Comparison of ENCODE assay signal across 10 cellular contexts in the genomic region with DNA sequence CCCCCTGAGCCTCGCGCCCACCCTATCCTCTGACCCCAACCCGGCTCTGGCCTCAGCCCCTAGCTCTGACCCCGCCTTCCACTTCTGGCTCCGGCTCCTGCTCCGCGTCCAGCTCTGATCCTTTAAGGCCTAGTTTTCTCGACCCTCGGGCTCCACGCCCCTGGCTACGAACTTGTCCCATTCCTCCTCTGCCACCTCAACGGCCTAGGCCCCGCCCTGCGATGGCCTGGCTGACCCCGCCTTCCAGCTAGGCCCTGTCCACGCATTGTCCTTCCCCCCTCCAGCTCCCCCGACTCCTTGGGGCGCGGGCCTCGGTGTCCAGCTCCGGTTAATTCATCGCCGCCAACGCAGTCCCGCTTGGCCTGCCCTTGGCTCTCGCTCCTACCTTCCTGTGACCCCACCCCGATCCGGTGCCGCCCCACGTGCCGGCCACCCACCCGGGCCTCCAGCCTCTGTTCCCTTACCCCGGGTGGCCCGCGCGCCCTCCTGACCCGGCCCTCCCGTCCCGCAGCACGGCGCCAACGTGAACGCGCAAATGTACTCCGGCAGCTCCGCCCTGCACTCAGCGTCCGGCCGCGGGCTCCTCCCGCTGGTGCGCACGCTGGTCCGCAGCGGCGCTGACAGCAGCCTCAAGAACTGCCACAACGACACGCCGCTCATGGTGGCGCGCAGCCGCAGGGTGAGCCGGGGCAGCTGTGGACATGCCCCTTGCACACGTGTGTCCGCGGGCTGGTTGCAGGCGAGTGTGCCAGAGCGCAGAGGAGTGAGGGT. TPM values are rescaled to one million over a fixed set of nuclear protein-coding genes. Genes with fewer than 3 reads are reported as not detected.
A peak's percentile ranks its signal among the peaks of the same experiment; 100 is the strongest.
DNase-seq lines count a peak whose midpoint lies in the region; ATAC-seq, FAIRE-seq and TF ChIP-seq lines count a peak whose summit lies in the region.
"Had no signal": no experiment of that assay in that cellular context is flagged by ENCODE, and none has a peak within 500 bp of the region (broad histone marks: within the 10 kb centered on the region; RNA-seq: fewer than 3 reads in every experiment).

No MANE protein-coding gene starts in this region.

- no peak for FAIRE-seq in urothelium cell line (lab: Jason Lieb, UNC)
- FAIRE-seq: bronchial epithelial cell had no signal

- no peaks in the 10 kb centered on the region for H3K36me3 ChIP-seq in HUES64 (ENCODE audit: insufficient read depth, low read length)
- peaks cover 3 to 70% of the 10 kb centered on the region in 2 donors for H3K36me3 ChIP-seq in left lung
- H3K36me3 ChIP-seq in spleen, result peaks cover 0 to 69% (median 46%) of the 10 kb centered on the region in 6 donors

- H3K9me3 ChIP-seq in HUES64 (ENCODE audit: insufficient read depth, low read depth, low read length) (no peaks in the 10 kb centered on the region), left lung (no peaks in the 10 kb centered on the region), spleen (no peaks in the 10 kb centered on the region)

- H3K4me1 ChIP-seq in HUES64 (ENCODE audit: insufficient read depth, low read length), result peaks cover 21% of the 10 kb centered on the region
- H3K4me1 ChIP-seq in left lung, result peaks cover 45 to 87% of the 10 kb centered on the region in 2 donors
- peaks cover 23 to 96% (median 71%) of the 10 kb centered on the region in 6 donors for H3K4me1 ChIP-seq in spleen

- H3K27ac ChIP-seq in HUES64 (ENCODE audit: low read depth, low read length) (no peak overlapping the region), coronary artery (peak overlapping the region; percentile 77 to 89), left lung (peak overlapping the region; percentile 70 to 96), spleen (peak overlapping the region; percentile 24 to 99 (median 96))

- ATAC-seq in left lung (peak; percentile 25), GM18498 (IDR thresholded peaks at IDR 0.05; ENCODE audit: unreplicated experiment) (no peak), HG02678 (IDR thresholded peaks at IDR 0.05; ENCODE audit: unreplicated experiment) (no peak), HG03280 (IDR thresholded peaks at IDR 0.05; ENCODE audit: unreplicated experiment) (no peak)

- under 1% methylated on average over 68 of the region's 68 CpGs for WGBS in HUES64
- WGBS in spleen, 5 donors, result 64 to 75% (median 74%) methylated on average over 66 to 68 of the region's 68 CpGs

- TF ChIP-seq CTCF in coronary artery (IDR thresholded peaks at IDR 0.05), result no peak
- no peak for TF ChIP-seq CTCF in left lung (IDR thresholded peaks at IDR 0.05)
- TF ChIP-seq CTCF in spleen (IDR thresholded peaks at IDR 0.05 in 8 of 11, conservative IDR thresholded peaks at IDR 0.05 in 3 of 11), result peak in 1 of 11 experiments; percentile 17

- no peak for TF ChIP-seq POLR2A in spleen (IDR thresholded peaks at IDR 0.05)

- DNase-seq in coronary artery (ENCODE audit: low spot score) (peak; percentile 88), left lung (peak; percentile 65 to 88), spleen (peak; percentile 87), urothelium cell line (ENCODE audit: low spot score) (no peak)

- peaks cover 53% of the 10 kb centered on the region for H3K27me3 ChIP-seq in HUES64 (ENCODE audit: insufficient read depth, low read length)
- no peaks in the 10 kb centered on the region for H3K27me3 ChIP-seq in left lung
- no peaks in the 10 kb centered on the region for H3K27me3 ChIP-seq in spleen (replicated peaks in 1 of 7)

- intact Hi-C loops in left lung (cut with DNase I) (no loop called here), spleen (cut with DNase I; ENCODE audit: low total_unique reads) (no loop called here)

- no peak overlapping the region for H3K9ac ChIP-seq in HUES64 (ENCODE audit: low read depth, low read length)

- H3K4me3 ChIP-seq in HUES64 (ENCODE audit: low read length), result peak overlapping the region; percentile 60
- peak overlapping the region; percentile 76 for H3K4me3 ChIP-seq in coronary artery
- H3K4me3 ChIP-seq in left lung, result peak overlapping the region; percentile 11 to 39
- H3K4me3 ChIP-seq in spleen, result peak overlapping the region; percentile 34 to 61 (median 40)

RNA-seq across cellular contexts. Expression of a gene that starts 9.4 kb away (rescaled TPM):
- polyA plus RNA-seq in HUES64 (2013, experiment 1 of 2), result 0.80 TPM
- polyA plus RNA-seq in HUES64 (2013, experiment 2 of 2), result 2.7 TPM
- 10 to 100 TPM; 48.2 to 79.9 TPM for total RNA-seq in left lung
- 100 to 1,000 TPM in 4 of 7 donors, 10 to 100 TPM in 3; 64.3 to 229 (median 145) TPM for total RNA-seq in spleen
- 10 to 100 TPM; 26.5 to 56.7 (median 37.7) TPM for polyA plus RNA-seq in spleen

RNA-seq across cellular contexts. Expression of a gene that starts 19.8 kb away (rescaled TPM):
- polyA plus RNA-seq in HUES64 (2013, experiment 1 of 2), result 3.9 TPM
- polyA plus RNA-seq in HUES64 (2013, experiment 2 of 2), result 5.1 TPM
- total RNA-seq in left lung (1 to 10 TPM; 5.2 to 6.1 TPM), spleen (not detected)
- not detected for polyA plus RNA-seq in spleen
- total RNA-seq: NCI-H460 had no signal

RNA-seq across cellular contexts. Expression of a gene that starts 51.0 kb away (rescaled TPM):
- 30.2 TPM for polyA plus RNA-seq in HUES64 (2013, experiment 1 of 2)
- polyA plus RNA-seq in HUES64 (2013, experiment 2 of 2), result 39.3 TPM
- total RNA-seq in left lung, result 100 to 1,000 TPM; 110 to 389 TPM
- total RNA-seq in spleen, result 10 to 100 TPM; 26.3 to 64.8 (median 55.6) TPM
- 10 to 100 TPM in 1 of 3 donors, 1 to 10 TPM in 2; 4.9 to 28.6 (median 8.0) TPM for polyA plus RNA-seq in spleen

RNA-seq across cellular contexts. Expression of a gene that starts 59.0 kb away (rescaled TPM):
- polyA plus RNA-seq in HUES64 (2013, experiment 1 of 2), result not detected
- polyA plus RNA-seq in HUES64 (2013, experiment 2 of 2), result not detected
- total RNA-seq in left lung (under 1 TPM in 1 of 2 donors, not detected in 1; 0.20 TPM), spleen (not detected)
- not detected for polyA plus RNA-seq in spleen
- total RNA-seq: bronchial epithelial cell, NCI-H460 had no signal

Comparison
In these comparisons a context has a peak if more than half of its experiments do, and no peak if none do; other contexts are left out.
1. H3K4me3 ChIP-seq: peak in every context shown above with its lines; median percentile 76 in coronary artery; 60 in HUES64; 40 in spleen; 25 in left lung.
2. RNA of a gene that starts 19.8 kb away (total RNA-seq): 5.2 to 6.1 TPM in left lung; not detected in spleen; every median in the first group is over 4 times any median in the second.